Comparison of ENCODE assay signal across 1 cellular context in genomic region chr12:6390084-6390799, GRCh38.
TF ChIP-seq lines count a peak whose summit lies in the region.

No MANE protein-coding gene starts in this region.

TF ChIP-seq in IMR-90, 13 proteins besides CTCF, POLR2A, EP300 and RAD21 (continued from another document):
- no peak for TF ChIP-seq BHLHE40 (IDR thresholded peaks at IDR 0.05; ENCODE audit: low read depth, low read length)
- TF ChIP-seq MAZ (IDR thresholded peaks at IDR 0.05; ENCODE audit: borderline replicate concordance, low read depth, low read length) = no peak
